Comparison of ENCODE assay signal across 8 cellular contexts in genomic region chr10:71268247-71268691, GRCh38. TPM values are rescaled to one million over a fixed set of nuclear protein-coding genes. Genes with fewer than 3 reads are reported as not detected.
DNase-seq lines count a peak whose midpoint lies in the region; ATAC-seq and TF ChIP-seq lines count a peak whose summit lies in the region.

No MANE protein-coding gene starts in this region.

- no peaks in the 10 kb centered on the region for H3K9me3 Mint-ChIP-seq in type B pancreatic cell

- no peaks in the 10 kb centered on the region for H3K9me2 ChIP-seq in Karpas-422 (replicated peaks; ENCODE audit: insufficient read depth, low read length)

- H3K27ac Mint-ChIP-seq in type B pancreatic cell = no peak overlapping the region

- no peaks in the 10 kb centered on the region for H3K79me2 ChIP-seq in Karpas-422 (ENCODE audit: low read length)

- no peaks in the 10 kb centered on the region for H3K27me3 ChIP-seq in iPS-20b (ENCODE audit: insufficient read depth, low read length)
- H3K27me3 ChIP-seq in Karpas-422 (ENCODE audit: low read length) = no peaks in the 10 kb centered on the region

- H3K4me1 ChIP-seq in iPS-20b (ENCODE audit: insufficient read depth, low read length) (peaks cover 28% of the 10 kb centered on the region), Karpas-422 (ENCODE audit: low read length) (no peaks in the 10 kb centered on the region; the same call in 1 of the 2 replicates)

- no peak for ATAC-seq in GM19035 (IDR thresholded peaks at IDR 0.05; ENCODE audit: unreplicated experiment)

- peaks cover 47% of the 10 kb centered on the region for H3K4me1 Mint-ChIP-seq in type B pancreatic cell (ENCODE audit: unreplicated experiment)

- H3K9ac ChIP-seq in iPS-20b (ENCODE audit: low read depth, low read length) (peak overlapping the region; percentile 55; the same call in 1 of the 2 replicates), Karpas-422 (ENCODE audit: low read length) (no peak overlapping the region)

- H3K36me3 ChIP-seq in iPS-20b (ENCODE audit: insufficient read depth, low read depth, low read length) (no peaks in the 10 kb centered on the region), Karpas-422 (ENCODE audit: insufficient read depth, low read length) (no peaks in the 10 kb centered on the region)

- TF ChIP-seq CTCF in astrocyte of the cerebellum (IDR thresholded peaks at IDR 0.05; ENCODE audit: low read depth, low read length, missing control alignments) (peak; percentile 88), type B pancreatic cell (conservative IDR thresholded peaks at IDR 0.05) (peak; percentile 66)

- no peak overlapping the region for H3K4me3 Mint-ChIP-seq in type B pancreatic cell

- H3K9me3 ChIP-seq in iPS-20b (ENCODE audit: insufficient read depth, low read depth, low read length) (no peaks in the 10 kb centered on the region), Karpas-422 (ENCODE audit: low read length) (no peaks in the 10 kb centered on the region)

- no peaks in the 10 kb centered on the region for H4K20me1 ChIP-seq in Karpas-422 (ENCODE audit: insufficient read depth, low read depth, low read length)

- DNase-seq in NCI-H2227 (lab: John Stamatoyannopoulos, UW; ENCODE audit: unreplicated experiment) (peak; percentile 16), NCI-H2227 treated with DMSO at 0.1 percent for 48 hours (lab: John Stamatoyannopoulos, UW) (no peak), astrocyte of the cerebellum (ENCODE audit: low read depth) (no peak), type B pancreatic cell (ENCODE audit: extremely low spot score, unreplicated experiment) (no peak), Karpas-422 (no peak), HT-29 (ENCODE audit: low spot score) (no peak)

- H3K27me3 Mint-ChIP-seq in type B pancreatic cell = no peaks in the 10 kb centered on the region

- no peak overlapping the region for H3K4me3 ChIP-seq in astrocyte of the cerebellum (ENCODE audit: low read depth, low read length)
- H3K4me3 ChIP-seq in iPS-20b (ENCODE audit: low read length) = no peak overlapping the region
- no peak overlapping the region for H3K4me3 ChIP-seq in Karpas-422 (ENCODE audit: low read length)

- no peak overlapping the region for H3K4me2 ChIP-seq in Karpas-422 (ENCODE audit: low read depth, low read length, poor library complexity, severe bottlenecking)

- no peak overlapping the region for H2AFZ ChIP-seq in Karpas-422 (ENCODE audit: low read length)

- in situ Hi-C loops in astrocyte of the cerebellum (cut with HindIII; ENCODE audit: low sequenced_read_pairs) = no loop called here

- no peaks in the 10 kb centered on the region for H3K36me3 Mint-ChIP-seq in type B pancreatic cell

- H3K27ac ChIP-seq in iPS-20b (ENCODE audit: low read length) (peak overlapping the region; percentile 31), Karpas-422 (ENCODE audit: low read length) (no peak overlapping the region)

RNA-seq across cellular contexts. Expression of gene SLC29A3, which starts 50.8 kb away (rescaled TPM):
- 8.8 and 11.1 TPM in 2 replicates for total RNA-seq in type B pancreatic cell (ENCODE audit: low replicate concordance)
- 3.4 and 3.5 TPM in 2 replicates for total RNA-seq in Karpas-422 (2014; rRNA removed; shearing (Covaris generic); ENCODE audit: low replicate concordance)
- total RNA-seq in HT-29 (2014; rRNA removed; shearing (Covaris generic)) = 4.1 and 4.4 TPM in 2 replicates

RNA-seq across cellular contexts. Expression of gene UNC5B, which starts 55.9 kb away (rescaled TPM):
- 16.3 and 22.4 TPM in 2 replicates for total RNA-seq in type B pancreatic cell (ENCODE audit: low replicate concordance)
- not detected in 2 replicates for total RNA-seq in Karpas-422 (2014; rRNA removed; shearing (Covaris generic); ENCODE audit: low replicate concordance)
- 0.21 and 0.51 TPM in 2 replicates for total RNA-seq in HT-29 (2014; rRNA removed; shearing (Covaris generic))

Comparison
In these comparisons a context has a peak if more than half of its experiments do, and no peak if none do; other contexts are left out.
1. RNA of gene UNC5B, which starts 55.9 kb away (total RNA-seq): 16.3 to 22.4 TPM in type B pancreatic cell; 0.21 to 0.51 TPM in HT-29 and not detected in Karpas-422; every median in the first group is over 10 times any median in the second.